Comparison of ENCODE assay signal across 39 cellular contexts in genomic region chr5:61570767-61571166, GRCh38.
"Had no signal": no experiment of that assay in that cellular context is flagged by ENCODE, and none has a peak within 500 bp of the region (broad histone marks: within the 10 kb centered on the region; RNA-seq: fewer than 3 reads in every experiment).

No MANE protein-coding gene starts in this region.

- H3K27me3 Mint-ChIP-seq: activated naive CD4-positive, alpha-beta T cell treated with anti-CD3 and anti-CD28 coated beads, Interleukin-2, amount 50 U/mL, for 24 hours; activated naive CD8-positive, alpha-beta T cell; activated naive CD8-positive, alpha-beta T cell treated with anti-CD3 and anti-CD28 coated beads for 36 hours; activated naive CD8-positive, alpha-beta T cell treated with anti-CD3 and anti-CD28 coated beads, Interleukin-2, amount 10 ng/mL, durations not matched to agents 7 days and 5 days; activated T-cell treated with anti-CD3 and anti-CD28 coated beads, Interleukin-2, amount 50 U/mL, for 24 hours; activated T-helper 17 cell treated with anti-CD3 and anti-CD28 coated beads, Interleukin-2, amount 50 U/mL, for 72 hours had no signal

- DNase-seq: activated effector memory CD4-positive, alpha-beta T cell treated with anti-CD3 and anti-CD28 coated beads, Interleukin-2, amount 50 U/mL, for 16 hours; activated effector memory CD4-positive, alpha-beta T cell treated with Interleukin-2 at 50 U/mL for 16 hours; activated gamma-delta T cell; activated gamma-delta T cell treated with Interleukin-2 at 50 U/mL for 16 hours; activated naive CD4-positive, alpha-beta T cell; activated naive CD4-positive, alpha-beta T cell treated with anti-CD3 and anti-CD28 coated beads for 36 hours; activated naive CD4-positive, alpha-beta T cell treated with anti-CD3 and anti-CD28 coated beads, Interleukin-2, amount 10 ng/mL, durations not matched to agents 7 days and 5 days; activated naive CD4-positive, alpha-beta T cell treated with anti-CD3 and anti-CD28 coated beads, Interleukin-2, amount 50 U/mL, for 16 hours; activated naive CD4-positive, alpha-beta T cell treated with Interleukin-2 at 50 U/mL for 16 hours; activated naive CD8-positive, alpha-beta T cell treated with anti-CD3 and anti-CD28 coated beads for 36 hours; activated naive CD8-positive, alpha-beta T cell treated with anti-CD3 and anti-CD28 coated beads, Interleukin-2, amount 10 ng/mL, durations not matched to agents 7 days and 5 days; activated naive CD8-positive, alpha-beta T cell treated with anti-CD3 and anti-CD28 coated beads, Interleukin-2, amount 50 U/mL, for 24 hours; activated T-cell treated with anti-CD3 and anti-CD28 coated beads for 4 hours; activated T-cell treated with anti-CD3 and anti-CD28 coated beads, Interleukin-2, amount 50 U/mL, for 1 hour; activated T-cell treated with anti-CD3 and anti-CD28 coated beads, Interleukin-2, amount 50 U/mL, for 24 hours; activated T-cell treated with anti-CD3 and anti-CD28 coated beads, Interleukin-2, amount 50 U/mL, for 4 hours; activated T-cell treated with anti-CD3 and anti-CD28 coated beads, Interleukin-2, amount 50 U/mL, for 48 hours; activated T-cell treated with anti-CD3 and anti-CD28 coated beads, Interleukin-2, amount 50 U/mL, for 72 hours; adrenal gland; amniotic stem cell; amygdala; anterior cingulate cortex; aorta; body of pancreas; brain microvascular endothelial cell; caudate nucleus; central memory CD4-positive, alpha-beta T cell; cerebellar nuclear complex had no signal

- H3K9me3 ChIP-seq: adrenal gland, ascending aorta, body of pancreas, breast epithelium had no signal

- H3K27ac Mint-ChIP-seq: activated naive CD4-positive, alpha-beta T cell treated with anti-CD3 and anti-CD28 coated beads for 36 hours; activated naive CD4-positive, alpha-beta T cell treated with anti-CD3 and anti-CD28 coated beads, Interleukin-2, amount 10 ng/mL, durations not matched to agents 7 days and 5 days; activated naive CD4-positive, alpha-beta T cell treated with anti-CD3 and anti-CD28 coated beads, Interleukin-2, amount 50 U/mL, for 24 hours; activated naive CD4-positive, alpha-beta T cell treated with anti-CD3 and anti-CD28 coated beads, Interleukin-2, amount 50 U/mL, for 72 hours; activated naive CD8-positive, alpha-beta T cell; activated naive CD8-positive, alpha-beta T cell treated with anti-CD3 and anti-CD28 coated beads for 36 hours; activated naive CD8-positive, alpha-beta T cell treated with anti-CD3 and anti-CD28 coated beads, Interleukin-2, amount 10 ng/mL, durations not matched to agents 7 days and 5 days; activated naive CD8-positive, alpha-beta T cell treated with anti-CD3 and anti-CD28 coated beads, Interleukin-2, amount 50 U/mL, for 24 hours; activated T-cell treated with anti-CD3 and anti-CD28 coated beads, Interleukin-2, amount 50 U/mL, for 24 hours; activated T-cell treated with anti-CD3 and anti-CD28 coated beads, Interleukin-2, amount 50 U/mL, for 72 hours; activated T-helper 1 cell treated with anti-CD3 and anti-CD28 coated beads, Interleukin-12 subunit alpha, Interleukin-12 subunit beta, Interleukin-2, Interleukin-4 antibody, amounts not matched to agents 30 ng/mL and 10 ng/mL and 1 ng/mL, durations not matched to agents 14 hours and 24 hours and 36 hours; activated T-helper 17 cell treated with anti-CD3 and anti-CD28 coated beads, Interleukin-2, amount 50 U/mL, for 72 hours; activated T-helper 2 cell treated with anti-CD3 and anti-CD28 coated beads, Interferon-gamma antibody, Interleukin-2, Interleukin-4, amounts not matched to agents 10 μg/mL and 5 μg/mL and 100 μg/mL, durations not matched to agents 14 hours and 24 hours and 36 hours had no signal

- H3K4me3 Mint-ChIP-seq: activated naive CD4-positive, alpha-beta T cell treated with anti-CD3 and anti-CD28 coated beads for 36 hours; activated naive CD4-positive, alpha-beta T cell treated with anti-CD3 and anti-CD28 coated beads, Interleukin-2, amount 10 ng/mL, durations not matched to agents 7 days and 5 days; activated naive CD4-positive, alpha-beta T cell treated with anti-CD3 and anti-CD28 coated beads, Interleukin-2, amount 50 U/mL, for 24 hours; activated naive CD8-positive, alpha-beta T cell; activated naive CD8-positive, alpha-beta T cell treated with anti-CD3 and anti-CD28 coated beads for 36 hours; activated naive CD8-positive, alpha-beta T cell treated with anti-CD3 and anti-CD28 coated beads, Interleukin-2, amount 10 ng/mL, durations not matched to agents 7 days and 5 days; activated naive CD8-positive, alpha-beta T cell treated with anti-CD3 and anti-CD28 coated beads, Interleukin-2, amount 50 U/mL, for 24 hours; activated T-cell treated with anti-CD3 and anti-CD28 coated beads, Interleukin-2, amount 50 U/mL, for 24 hours; activated T-cell treated with anti-CD3 and anti-CD28 coated beads, Interleukin-2, amount 50 U/mL, for 4 hours; activated T-cell treated with anti-CD3 and anti-CD28 coated beads, Interleukin-2, amount 50 U/mL, for 72 hours; activated T-helper 1 cell treated with anti-CD3 and anti-CD28 coated beads, Interleukin-12 subunit alpha, Interleukin-12 subunit beta, Interleukin-2, Interleukin-4 antibody, amounts not matched to agents 30 ng/mL and 10 ng/mL and 1 ng/mL, durations not matched to agents 14 hours and 24 hours and 36 hours; activated T-helper 17 cell treated with anti-CD3 and anti-CD28 coated beads, Interleukin-2, amount 50 U/mL, for 72 hours; brain; central memory CD8-positive, alpha-beta T cell had no signal

- H3K4me3 ChIP-seq: adrenal gland, ascending aorta, body of pancreas, breast epithelium, cardiac muscle cell had no signal

- H3K27ac ChIP-seq: adrenal gland, ascending aorta, body of pancreas, brain microvascular endothelial cell, breast epithelium, cardiac muscle cell had no signal

- H3K27me3 ChIP-seq: adrenal gland, ascending aorta, body of pancreas, brain microvascular endothelial cell, breast epithelium, cardiac muscle cell had no signal

- H3K36me3 Mint-ChIP-seq: activated naive CD4-positive, alpha-beta T cell treated with anti-CD3 and anti-CD28 coated beads, Interleukin-2, amount 10 ng/mL, durations not matched to agents 7 days and 5 days; activated naive CD4-positive, alpha-beta T cell treated with anti-CD3 and anti-CD28 coated beads, Interleukin-2, amount 50 U/mL, for 24 hours; activated naive CD4-positive, alpha-beta T cell treated with anti-CD3 and anti-CD28 coated beads, Interleukin-2, amount 50 U/mL, for 72 hours; activated naive CD8-positive, alpha-beta T cell; activated naive CD8-positive, alpha-beta T cell treated with anti-CD3 and anti-CD28 coated beads for 36 hours; activated naive CD8-positive, alpha-beta T cell treated with anti-CD3 and anti-CD28 coated beads, Interleukin-2, amount 10 ng/mL, durations not matched to agents 7 days and 5 days; brain had no signal

- H3K4me1 Mint-ChIP-seq: activated naive CD4-positive, alpha-beta T cell treated with anti-CD3 and anti-CD28 coated beads, Interleukin-2, amount 10 ng/mL, durations not matched to agents 7 days and 5 days; activated naive CD4-positive, alpha-beta T cell treated with anti-CD3 and anti-CD28 coated beads, Interleukin-2, amount 50 U/mL, for 24 hours; activated naive CD8-positive, alpha-beta T cell treated with anti-CD3 and anti-CD28 coated beads for 36 hours; activated naive CD8-positive, alpha-beta T cell treated with anti-CD3 and anti-CD28 coated beads, Interleukin-2, amount 50 U/mL, for 24 hours; activated T-helper 17 cell treated with anti-CD3 and anti-CD28 coated beads, Interleukin-2, amount 50 U/mL, for 72 hours; central memory CD8-positive, alpha-beta T cell had no signal

- H3K9me3 Mint-ChIP-seq: activated naive CD4-positive, alpha-beta T cell treated with anti-CD3 and anti-CD28 coated beads for 36 hours; activated naive CD4-positive, alpha-beta T cell treated with anti-CD3 and anti-CD28 coated beads, Interleukin-2, amount 10 ng/mL, durations not matched to agents 7 days and 5 days; activated naive CD4-positive, alpha-beta T cell treated with anti-CD3 and anti-CD28 coated beads, Interleukin-2, amount 50 U/mL, for 24 hours; activated naive CD8-positive, alpha-beta T cell treated with anti-CD3 and anti-CD28 coated beads for 36 hours; activated naive CD8-positive, alpha-beta T cell treated with anti-CD3 and anti-CD28 coated beads, Interleukin-2, amount 10 ng/mL, durations not matched to agents 7 days and 5 days; activated naive CD8-positive, alpha-beta T cell treated with anti-CD3 and anti-CD28 coated beads, Interleukin-2, amount 50 U/mL, for 24 hours; activated T-cell treated with anti-CD3 and anti-CD28 coated beads, Interleukin-2, amount 50 U/mL, for 24 hours; activated T-cell treated with anti-CD3 and anti-CD28 coated beads, Interleukin-2, amount 50 U/mL, for 4 hours; activated T-cell treated with anti-CD3 and anti-CD28 coated beads, Interleukin-2, amount 50 U/mL, for 72 hours; activated T-helper 1 cell treated with anti-CD3 and anti-CD28 coated beads, Interleukin-12 subunit alpha, Interleukin-12 subunit beta, Interleukin-2, Interleukin-4 antibody, amounts not matched to agents 30 ng/mL and 10 ng/mL and 1 ng/mL, durations not matched to agents 14 hours and 24 hours and 36 hours; activated T-helper 17 cell treated with anti-CD3 and anti-CD28 coated beads, Interleukin-2, amount 50 U/mL, for 72 hours; activated T-helper 2 cell treated with anti-CD3 and anti-CD28 coated beads, Interferon-gamma antibody, Interleukin-2, Interleukin-4, amounts not matched to agents 10 μg/mL and 5 μg/mL and 100 μg/mL, durations not matched to agents 14 hours and 24 hours and 36 hours; central memory CD8-positive, alpha-beta T cell had no signal

- ATAC-seq: activated naive CD4-positive, alpha-beta T cell treated with anti-CD3 and anti-CD28 coated beads, Interleukin-2, amount 50 U/mL, for 72 hours; activated naive CD8-positive, alpha-beta T cell treated with anti-CD3 and anti-CD28 coated beads, Interleukin-2, amount 50 U/mL, for 24 hours; activated T-cell treated with anti-CD3 and anti-CD28 coated beads, Interleukin-2, amount 50 U/mL, for 4 hours; activated T-cell treated with anti-CD3 and anti-CD28 coated beads, Interleukin-2, amount 50 U/mL, for 72 hours; activated T-helper 17 cell treated with anti-CD3 and anti-CD28 coated beads, Interleukin-2, amount 50 U/mL, for 72 hours; body of pancreas had no signal

- H3K36me3 ChIP-seq: adrenal gland, ascending aorta, brain microvascular endothelial cell, breast epithelium, cardiac muscle cell had no signal

- H3K4me1 ChIP-seq: adrenal gland, ascending aorta, body of pancreas, breast epithelium had no signal
